In the genomic region with DNA sequence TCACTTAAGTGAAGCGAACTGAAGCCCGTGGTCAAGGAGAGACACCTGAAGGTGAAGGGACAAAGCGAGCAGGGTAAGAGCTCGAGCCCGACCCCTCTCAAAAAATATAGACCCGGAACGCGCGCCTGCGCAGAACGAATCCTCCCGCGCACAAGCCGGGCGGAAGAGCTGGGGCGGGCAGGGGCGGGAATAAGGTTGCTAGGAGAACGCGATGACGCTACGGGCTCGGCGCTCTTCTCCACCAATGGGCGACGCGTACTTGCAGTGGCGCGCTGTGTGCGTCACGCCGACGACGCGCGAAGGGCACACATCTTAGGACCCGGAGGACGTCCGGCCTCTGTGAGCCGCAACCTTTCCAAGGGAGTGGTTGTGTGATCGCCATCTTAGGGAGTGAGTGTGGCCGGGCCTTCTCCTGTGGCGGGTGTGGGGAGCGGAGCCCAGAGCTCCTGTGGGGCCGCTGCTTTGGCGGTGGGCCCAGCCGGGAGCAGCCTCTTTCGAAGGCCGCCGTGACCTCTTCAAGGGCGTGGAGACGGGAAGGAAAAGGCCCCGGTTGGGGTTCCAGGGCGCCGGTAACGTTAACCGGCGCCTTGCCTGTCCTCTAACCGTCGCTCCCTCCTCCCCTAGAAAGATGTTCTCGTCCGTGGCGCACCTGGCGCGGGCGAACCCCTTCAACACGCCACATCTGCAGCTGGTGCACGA, we compare ENCODE assay signal across 1 cellular context.
TF ChIP-seq lines count a peak whose summit lies in the region.

SLC25A3 (plus strand) TSS at position 336 of the 699 bp plus-strand sequence; CDS start at position 629, 293 bp downstream.

TF ChIP-seq in WTC11, 78 proteins besides CTCF, POLR2A, EP300 and RAD21 (continued from another document and continues in another):
- TF ChIP-seq, protein P1, sequence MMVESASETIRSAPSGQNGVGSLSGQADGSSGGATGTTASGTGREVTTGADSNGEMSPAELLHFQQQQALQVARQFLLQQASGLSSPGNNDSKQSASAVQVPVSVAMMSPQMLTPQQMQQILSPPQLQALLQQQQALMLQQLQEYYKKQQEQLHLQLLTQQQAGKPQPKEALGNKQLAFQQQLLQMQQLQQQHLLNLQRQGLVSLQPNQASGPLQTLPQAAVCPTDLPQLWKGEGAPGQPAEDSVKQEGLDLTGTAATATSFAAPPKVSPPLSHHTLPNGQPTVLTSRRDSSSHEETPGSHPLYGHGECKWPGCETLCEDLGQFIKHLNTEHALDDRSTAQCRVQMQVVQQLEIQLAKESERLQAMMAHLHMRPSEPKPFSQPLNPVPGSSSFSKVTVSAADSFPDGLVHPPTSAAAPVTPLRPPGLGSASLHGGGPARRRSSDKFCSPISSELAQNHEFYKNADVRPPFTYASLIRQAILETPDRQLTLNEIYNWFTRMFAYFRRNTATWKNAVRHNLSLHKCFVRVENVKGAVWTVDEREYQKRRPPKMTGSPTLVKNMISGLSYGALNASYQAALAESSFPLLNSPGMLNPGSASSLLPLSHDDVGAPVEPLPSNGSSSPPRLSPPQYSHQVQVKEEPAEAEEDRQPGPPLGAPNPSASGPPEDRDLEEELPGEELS (CRISPR knock-in tag; IDR thresholded peaks at IDR 0.05) = peak; percentile 26
- TF ChIP-seq ARID4B (CRISPR knock-in tag; IDR thresholded peaks at IDR 0.05; ENCODE audit: borderline replicate concordance) (0 out of 2 replicates have a peak, but pooled peaks have one; percentile 50), FOXP1 (CRISPR knock-in tag; IDR thresholded peaks at IDR 0.05; ENCODE audit: borderline replicate concordance) (no peak), EMX1 (CRISPR knock-in tag; IDR thresholded peaks at IDR 0.05) (no peak), ZNF532 (CRISPR knock-in tag; IDR thresholded peaks at IDR 0.05; ENCODE audit: borderline replicate concordance) (no peak), OVOL2 (CRISPR knock-in tag; IDR thresholded peaks at IDR 0.05; ENCODE audit: borderline replicate concordance) (no peak), NFE2L1 (CRISPR knock-in tag; IDR thresholded peaks at IDR 0.05) (peak; percentile 78; the same call in 1 of the 2 replicates), ELF4 (CRISPR knock-in tag; IDR thresholded peaks at IDR 0.05; ENCODE audit: low read depth) (no peak), SMAD3 (CRISPR knock-in tag; IDR thresholded peaks at IDR 0.05; ENCODE audit: borderline replicate concordance) (0 out of 2 replicates have a peak, but pooled peaks have one; percentile 57), ZNF263 (CRISPR knock-in tag; IDR thresholded peaks at IDR 0.05; ENCODE audit: low read depth) (no peak), IRF1 (CRISPR knock-in tag; IDR thresholded peaks at IDR 0.05) (no peak), MXD4 (CRISPR knock-in tag; IDR thresholded peaks at IDR 0.05; ENCODE audit: borderline replicate concordance) (no peak), ZNF671 (CRISPR knock-in tag; IDR thresholded peaks at IDR 0.05) (no peak), ATF3 (CRISPR knock-in tag; conservative IDR thresholded peaks at IDR 0.05) (no peak), ZNF512 (CRISPR knock-in tag; IDR thresholded peaks at IDR 0.05; ENCODE audit: borderline replicate concordance) (no peak), HMGA2 (CRISPR knock-in tag; IDR thresholded peaks at IDR 0.05) (no peak), CBFB (CRISPR knock-in tag; IDR thresholded peaks at IDR 0.05; ENCODE audit: low read depth) (no peak)
- TF ChIP-seq, protein P2, sequence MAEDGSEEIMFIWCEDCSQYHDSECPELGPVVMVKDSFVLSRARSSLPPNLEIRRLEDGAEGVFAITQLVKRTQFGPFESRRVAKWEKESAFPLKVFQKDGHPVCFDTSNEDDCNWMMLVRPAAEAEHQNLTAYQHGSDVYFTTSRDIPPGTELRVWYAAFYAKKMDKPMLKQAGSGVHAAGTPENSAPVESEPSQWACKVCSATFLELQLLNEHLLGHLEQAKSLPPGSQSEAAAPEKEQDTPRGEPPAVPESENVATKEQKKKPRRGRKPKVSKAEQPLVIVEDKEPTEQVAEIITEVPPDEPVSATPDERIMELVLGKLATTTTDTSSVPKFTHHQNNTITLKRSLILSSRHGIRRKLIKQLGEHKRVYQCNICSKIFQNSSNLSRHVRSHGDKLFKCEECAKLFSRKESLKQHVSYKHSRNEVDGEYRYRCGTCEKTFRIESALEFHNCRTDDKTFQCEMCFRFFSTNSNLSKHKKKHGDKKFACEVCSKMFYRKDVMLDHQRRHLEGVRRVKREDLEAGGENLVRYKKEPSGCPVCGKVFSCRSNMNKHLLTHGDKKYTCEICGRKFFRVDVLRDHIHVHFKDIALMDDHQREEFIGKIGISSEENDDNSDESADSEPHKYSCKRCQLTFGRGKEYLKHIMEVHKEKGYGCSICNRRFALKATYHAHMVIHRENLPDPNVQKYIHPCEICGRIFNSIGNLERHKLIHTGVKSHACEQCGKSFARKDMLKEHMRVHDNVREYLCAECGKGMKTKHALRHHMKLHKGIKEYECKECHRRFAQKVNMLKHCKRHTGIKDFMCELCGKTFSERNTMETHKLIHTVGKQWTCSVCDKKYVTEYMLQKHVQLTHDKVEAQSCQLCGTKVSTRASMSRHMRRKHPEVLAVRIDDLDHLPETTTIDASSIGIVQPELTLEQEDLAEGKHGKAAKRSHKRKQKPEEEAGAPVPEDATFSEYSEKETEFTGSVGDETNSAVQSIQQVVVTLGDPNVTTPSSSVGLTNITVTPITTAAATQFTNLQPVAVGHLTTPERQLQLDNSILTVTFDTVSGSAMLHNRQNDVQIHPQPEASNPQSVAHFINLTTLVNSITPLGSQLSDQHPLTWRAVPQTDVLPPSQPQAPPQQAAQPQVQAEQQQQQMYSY (CRISPR knock-in tag; IDR thresholded peaks at IDR 0.05) = no peak
- TF ChIP-seq, protein P3, sequence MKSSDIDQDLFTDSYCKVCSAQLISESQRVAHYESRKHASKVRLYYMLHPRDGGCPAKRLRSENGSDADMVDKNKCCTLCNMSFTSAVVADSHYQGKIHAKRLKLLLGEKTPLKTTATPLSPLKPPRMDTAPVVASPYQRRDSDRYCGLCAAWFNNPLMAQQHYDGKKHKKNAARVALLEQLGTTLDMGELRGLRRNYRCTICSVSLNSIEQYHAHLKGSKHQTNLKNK (CRISPR knock-in tag; IDR thresholded peaks at IDR 0.05) = no peak
- TF ChIP-seq, protein P4, sequence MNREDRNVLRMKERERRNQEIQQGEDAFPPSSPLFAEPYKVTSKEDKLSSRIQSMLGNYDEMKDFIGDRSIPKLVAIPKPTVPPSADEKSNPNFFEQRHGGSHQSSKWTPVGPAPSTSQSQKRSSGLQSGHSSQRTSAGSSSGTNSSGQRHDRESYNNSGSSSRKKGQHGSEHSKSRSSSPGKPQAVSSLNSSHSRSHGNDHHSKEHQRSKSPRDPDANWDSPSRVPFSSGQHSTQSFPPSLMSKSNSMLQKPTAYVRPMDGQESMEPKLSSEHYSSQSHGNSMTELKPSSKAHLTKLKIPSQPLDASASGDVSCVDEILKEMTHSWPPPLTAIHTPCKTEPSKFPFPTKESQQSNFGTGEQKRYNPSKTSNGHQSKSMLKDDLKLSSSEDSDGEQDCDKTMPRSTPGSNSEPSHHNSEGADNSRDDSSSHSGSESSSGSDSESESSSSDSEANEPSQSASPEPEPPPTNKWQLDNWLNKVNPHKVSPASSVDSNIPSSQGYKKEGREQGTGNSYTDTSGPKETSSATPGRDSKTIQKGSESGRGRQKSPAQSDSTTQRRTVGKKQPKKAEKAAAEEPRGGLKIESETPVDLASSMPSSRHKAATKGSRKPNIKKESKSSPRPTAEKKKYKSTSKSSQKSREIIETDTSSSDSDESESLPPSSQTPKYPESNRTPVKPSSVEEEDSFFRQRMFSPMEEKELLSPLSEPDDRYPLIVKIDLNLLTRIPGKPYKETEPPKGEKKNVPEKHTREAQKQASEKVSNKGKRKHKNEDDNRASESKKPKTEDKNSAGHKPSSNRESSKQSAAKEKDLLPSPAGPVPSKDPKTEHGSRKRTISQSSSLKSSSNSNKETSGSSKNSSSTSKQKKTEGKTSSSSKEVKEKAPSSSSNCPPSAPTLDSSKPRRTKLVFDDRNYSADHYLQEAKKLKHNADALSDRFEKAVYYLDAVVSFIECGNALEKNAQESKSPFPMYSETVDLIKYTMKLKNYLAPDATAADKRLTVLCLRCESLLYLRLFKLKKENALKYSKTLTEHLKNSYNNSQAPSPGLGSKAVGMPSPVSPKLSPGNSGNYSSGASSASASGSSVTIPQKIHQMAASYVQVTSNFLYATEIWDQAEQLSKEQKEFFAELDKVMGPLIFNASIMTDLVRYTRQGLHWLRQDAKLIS (CRISPR knock-in tag; IDR thresholded peaks at IDR 0.05; ENCODE audit: borderline replicate concordance) = no peak
- TF ChIP-seq, protein P5, sequence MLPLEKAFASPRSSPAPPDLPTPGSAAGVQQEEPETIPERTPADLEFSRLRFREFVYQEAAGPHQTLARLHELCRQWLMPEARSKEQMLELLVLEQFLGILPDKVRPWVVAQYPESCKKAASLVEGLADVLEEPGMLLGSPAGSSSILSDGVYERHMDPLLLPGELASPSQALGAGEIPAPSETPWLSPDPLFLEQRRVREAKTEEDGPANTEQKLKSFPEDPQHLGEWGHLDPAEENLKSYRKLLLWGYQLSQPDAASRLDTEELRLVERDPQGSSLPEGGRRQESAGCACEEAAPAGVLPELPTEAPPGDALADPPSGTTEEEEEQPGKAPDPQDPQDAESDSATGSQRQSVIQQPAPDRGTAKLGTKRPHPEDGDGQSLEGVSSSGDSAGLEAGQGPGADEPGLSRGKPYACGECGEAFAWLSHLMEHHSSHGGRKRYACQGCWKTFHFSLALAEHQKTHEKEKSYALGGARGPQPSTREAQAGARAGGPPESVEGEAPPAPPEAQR (CRISPR knock-in tag; IDR thresholded peaks at IDR 0.05) = no peak
